Comparison of ENCODE assay signal across 19 cellular contexts in genomic region chr2:64711260-64711659, GRCh38. TPM values are rescaled to one million over a fixed set of nuclear protein-coding genes. Genes with fewer than 3 reads are reported as not detected.
DNase-seq lines count a peak whose midpoint lies in the region; ATAC-seq, FAIRE-seq and TF ChIP-seq lines count a peak whose summit lies in the region.
"Had no signal": no experiment of that assay in that cellular context is flagged by ENCODE, and none has a peak within 500 bp of the region (broad histone marks: within the 10 kb centered on the region; RNA-seq: fewer than 3 reads in every experiment).

No MANE protein-coding gene starts in this region.

- no peak overlapping the region for H3K4me3 ChIP-seq in GM12878
- H3K4me3 ChIP-seq: body of pancreas, psoas muscle had no signal

- BruUV-seq in GM12878 (replicated peaks; lab: Mats Ljungman, UMichigan), result no TSS peak

- H3K27ac ChIP-seq in GM12878 (ENCODE audit: control insufficient read depth, insufficient read depth), result no peak overlapping the region
- H3K27ac ChIP-seq: body of pancreas, psoas muscle had no signal

- H3K36me3 Mint-ChIP-seq in activated naive CD4-positive, alpha-beta T cell treated with anti-CD3 and anti-CD28 coated beads, Interleukin-2, amount 10 ng/mL, durations not matched to agents 7 days and 5 days, result peaks cover 4% of the 10 kb centered on the region
- H3K36me3 Mint-ChIP-seq: immature natural killer cell had no signal

- no peaks in the 10 kb centered on the region for H3K27me3 ChIP-seq in GM12878 (replicated peaks in 1 of 2; ENCODE audit: control insufficient read depth in 2 of 2, insufficient read depth in 2 of 2, low read length in 1 of 2)
- H3K27me3 ChIP-seq: body of pancreas had no signal

- H3K79me2 ChIP-seq in GM12878 (ENCODE audit: control insufficient read depth, insufficient read depth, low read length), result peaks cover 7% of the 10 kb centered on the region

- POLR2A ChIA-PET in GM12878 (lab: Charles Lee), result interaction anchor here (1.5 kb wide), 1 partner anchor 11 kb away, joined by 3 read pairs; no protein-coding TSS in a partner anchor

- no peaks in the 10 kb centered on the region for H3K27me3 Mint-ChIP-seq in activated naive CD4-positive, alpha-beta T cell treated with anti-CD3 and anti-CD28 coated beads, Interleukin-2, amount 10 ng/mL, durations not matched to agents 7 days and 5 days
- H3K27me3 Mint-ChIP-seq in stimulated activated naive CD8-positive, alpha-beta T cell treated with anti-CD3 and anti-CD28 coated beads, Interleukin-15, amount 100 ng/mL, for 72 hours, result no peaks in the 10 kb centered on the region
- H3K27me3 Mint-ChIP-seq: memory B cell had no signal

- intact Hi-C loops in GM12878 (cut with micrococcal nuclease; ENCODE audit: unreplicated experiment), result no loop called here

- no peak for TF ChIP-seq EP300 in GM12878 (IDR thresholded peaks at IDR 0.05; ENCODE audit: borderline replicate concordance in 1 of 2, control insufficient read depth in 1 of 2, low read depth in 2 of 2, low read length in 2 of 2)

- peak overlapping the region; percentile 51 for H3K27ac Mint-ChIP-seq in activated naive CD4-positive, alpha-beta T cell treated with anti-CD3 and anti-CD28 coated beads, Interleukin-2, amount 10 ng/mL, durations not matched to agents 7 days and 5 days
- peak overlapping the region; percentile 13 to 30 for H3K27ac Mint-ChIP-seq in stimulated activated naive CD8-positive, alpha-beta T cell treated with anti-CD3 and anti-CD28 coated beads, Interleukin-15, amount 100 ng/mL, for 72 hours
- H3K27ac Mint-ChIP-seq: immature natural killer cell, memory B cell, nephron had no signal

- CTCF ChIA-PET in activated naive CD4-positive, alpha-beta T cell treated with anti-CD3 and anti-CD28 coated beads, Interleukin-2, amount 10 ng/mL, durations not matched to agents 7 days and 5 days (lab: Charles Lee), result interaction anchor here (1.3 kb wide), 1 partner anchor 58 kb away, joined by 8 read pairs; the partner anchor contains the start of gene SERTAD2
- CTCF ChIA-PET in GM12878 (lab: Yijun Ruan, JAX), result interaction anchor here (1.0 to 1.7 kb wide), 3 partner anchors 31 to 120 kb away, joined by 3 to 5 read pairs (median 3); no protein-coding TSS in a partner anchor

- no peak for TF ChIP-seq CTCF in GM12878 (IDR thresholded peaks at IDR 0.05 in 2 of 3, conservative IDR thresholded peaks at IDR 0.05 in 1 of 3; ENCODE audit: control insufficient read depth in 2 of 3, extremely low read depth in 1 of 3, insufficient read depth in 1 of 3, low read depth in 3 of 3, low read length in 3 of 3)

- 52% methylated on average over 6 of the region's 6 CpGs for WGBS in GM12878 (ENCODE audit: insufficient coverage, insufficient replicate concordance, low lambda C conversion rate, missing lambda C conversion rate)

- in situ Hi-C loops in KBM-7 (cut with MboI; ENCODE audit: low pct_unique_long_range_greater_than_20kb, low sequenced_read_pairs), result no loop called here
- in situ Hi-C loops in GM12878 (cut with MboI), result no loop called here

- FAIRE-seq in GM12878 (lab: Jason Lieb, UNC), result no peak

- H3K9ac ChIP-seq in GM12878 (ENCODE audit: control insufficient read depth, insufficient read depth, low read length), result no peak overlapping the region

- RAD21 ChIA-PET in GM12878 (lab: Charles Lee; ENCODE audit: unreplicated experiment), result interaction anchor here (1.3 kb wide), 1 partner anchor 17 kb away, joined by 3 read pairs; no protein-coding TSS in a partner anchor

- peak; percentile 25 for DNase-seq in activated naive CD4-positive, alpha-beta T cell treated with anti-CD3 and anti-CD28 coated beads, Interleukin-2, amount 10 ng/mL, durations not matched to agents 7 days and 5 days
- no peak for DNase-seq in activated naive CD4-positive, alpha-beta T cell treated with anti-CD3 and anti-CD28 coated beads, Interleukin-2, amount 50 U/mL, for 16 hours
- DNase-seq in KBM-7 (peak; percentile 40), GM12878 (ENCODE audit: low read depth, low spot score) (no peak), CD1c-positive myeloid dendritic cell (ENCODE audit: extremely low spot score) (no peak), SIG-M5 treated with dmso at 0.1 percent for 504 hours (lab: John Stamatoyannopoulos, UW; ENCODE audit: unreplicated experiment) (no peak)
- DNase-seq in stimulated activated naive CD8-positive, alpha-beta T cell treated with anti-CD3 and anti-CD28 coated beads, Interleukin-15, amount 100 ng/mL, for 72 hours, result no peak
- DNase-seq in stimulated activated CD4-positive, alpha-beta T cell treated with anti-CD3 and anti-CD28 coated beads, Interleukin-15, amount 100 ng/mL, for 24 hours, result no peak
- DNase-seq: activated CD4-positive, alpha-beta T cell treated with anti-CD3 and anti-CD28 coated beads, Interleukin-2, amount 50 U/mL, for 1 hour; activated effector memory CD4-positive, alpha-beta T cell treated with anti-CD3 and anti-CD28 coated beads, Interleukin-2, amount 50 U/mL, for 16 hours; body of pancreas; DMS 273 treated with DMSO at 0.1 percent for 48 hours; glutamatergic neuron; immature natural killer cell; NCI-H187; psoas muscle; stimulated activated CD4-positive, alpha-beta T cell treated with anti-CD3 and anti-CD28 coated beads, Interleukin-12 subunit alpha, Interleukin-12 subunit beta, amount 100 ng/mL, for 4 hours had no signal

- H3K4me3 Mint-ChIP-seq in activated naive CD4-positive, alpha-beta T cell treated with anti-CD3 and anti-CD28 coated beads, Interleukin-2, amount 10 ng/mL, durations not matched to agents 7 days and 5 days, result no peak overlapping the region
- peak overlapping the region; percentile 44 to 51 for H3K4me3 Mint-ChIP-seq in stimulated activated naive CD8-positive, alpha-beta T cell treated with anti-CD3 and anti-CD28 coated beads, Interleukin-15, amount 100 ng/mL, for 72 hours
- H3K4me3 Mint-ChIP-seq: memory B cell, nephron had no signal

- no peak for TF ChIP-seq RAD21 in GM12878 (IDR thresholded peaks at IDR 0.05; ENCODE audit: insufficient read depth, low read depth, low read length)

- peak overlapping the region; percentile 29; the same call in 1 of the 2 replicates for H2AFZ ChIP-seq in GM12878 (ENCODE audit: control insufficient read depth, low read depth, low read length)

- no peaks in the 10 kb centered on the region; a peak in 1 of 4 replicates for H3K36me3 ChIP-seq in GM12878 (ENCODE audit: control insufficient read depth in 2 of 2, insufficient read depth in 2 of 2, low read length in 1 of 2)

- H3K9me3 ChIP-seq in GM12878 (replicated peaks; ENCODE audit: control insufficient read depth, insufficient read depth, low read length), result no peaks in the 10 kb centered on the region; the same call in 1 of the 3 replicates
- H3K9me3 ChIP-seq: body of pancreas, psoas muscle had no signal

- peaks cover 7% of the 10 kb centered on the region for H3K9me3 Mint-ChIP-seq in activated naive CD4-positive, alpha-beta T cell treated with anti-CD3 and anti-CD28 coated beads, Interleukin-2, amount 10 ng/mL, durations not matched to agents 7 days and 5 days
- H3K9me3 Mint-ChIP-seq in stimulated activated naive CD8-positive, alpha-beta T cell treated with anti-CD3 and anti-CD28 coated beads, Interleukin-15, amount 100 ng/mL, for 72 hours, result no peaks in the 10 kb centered on the region
- H3K9me3 Mint-ChIP-seq: immature natural killer cell had no signal

- TF ChIP-seq POLR2A in GM12878 (IDR thresholded peaks at IDR 0.05; ENCODE audit: low read depth, low read length), result no peak

- SMC1A ChIA-PET in GM12878 (lab: Charles Lee; ENCODE audit: uncharacterized antibody, unreplicated experiment), result interaction anchor here (0.7 to 1.9 kb wide), 7 partner anchors 8 to 109 kb away, joined by 3 to 6 read pairs (median 3); no protein-coding TSS in a partner anchor

- no peak overlapping the region for H3K4me2 ChIP-seq in GM12878 (ENCODE audit: control insufficient read depth, insufficient read depth)

- peaks cover 5% of the 10 kb centered on the region for H3K4me1 ChIP-seq in GM12878 (ENCODE audit: control insufficient read depth, insufficient read depth, low read length)
- H3K4me1 ChIP-seq: body of pancreas, psoas muscle had no signal

- ATAC-seq in GM12878, result no peak
- ATAC-seq in stimulated activated naive CD8-positive, alpha-beta T cell treated with anti-CD3 and anti-CD28 coated beads, Interleukin-15, amount 100 ng/mL, for 72 hours, result no peak
- ATAC-seq: body of pancreas, psoas muscle had no signal

- no peaks in the 10 kb centered on the region for H4K20me1 ChIP-seq in GM12878 (ENCODE audit: control insufficient read depth, insufficient read depth)

- peaks cover 18% of the 10 kb centered on the region for H3K4me1 Mint-ChIP-seq in activated naive CD4-positive, alpha-beta T cell treated with anti-CD3 and anti-CD28 coated beads, Interleukin-2, amount 10 ng/mL, durations not matched to agents 7 days and 5 days
- peaks cover 21% of the 10 kb centered on the region for H3K4me1 Mint-ChIP-seq in stimulated activated naive CD8-positive, alpha-beta T cell treated with anti-CD3 and anti-CD28 coated beads, Interleukin-15, amount 100 ng/mL, for 72 hours
- H3K4me1 Mint-ChIP-seq: nephron had no signal

TF ChIP-seq in GM12878, 131 proteins besides CTCF, POLR2A, EP300 and RAD21:
- TF ChIP-seq TCF7 (IDR thresholded peaks at IDR 0.05; ENCODE audit: borderline replicate concordance) (no peak), KAT2A (conservative IDR thresholded peaks at IDR 0.05; ENCODE audit: control insufficient read depth, low read depth, low read length) (no peak), ZNF384 (IDR thresholded peaks at IDR 0.05; ENCODE audit: borderline replicate concordance, low read depth, low read length) (no peak), PAX8 (IDR thresholded peaks at IDR 0.05) (no peak)

RNA-seq across cellular contexts. Expression of gene SERTAD2, which starts 57.5 kb away (rescaled TPM):
- 31.9 and 37.0 TPM in 2 replicates for total RNA-seq in GM12878 (2013; cell fraction: nucleolus; rRNA removed)
- 11.5 and 14.4 TPM in 2 replicates for total RNA-seq in GM12878 (2014; rRNA removed)
- total RNA-seq in GM12878 (2014; rRNA removed; fragmentation: Illumina TruSeq; extraction: Trizol), result 12.0 and 12.5 TPM in 2 replicates
- total RNA-seq in GM12878 (2021), result 27.8 and 28.5 TPM in 2 replicates
- 27.5 TPM for polyA plus RNA-seq in GM12878 (2011; ENCODE audit: low read depth)
- polyA plus RNA-seq in GM12878 (2011; rRNA removed), result 22.5 and 23.5 TPM in 2 replicates
- polyA plus RNA-seq in GM12878 (2011; cell fraction: cytosol; rRNA removed), result 27.5 and 27.6 TPM in 2 replicates
- 30.6 and 44.1 TPM in 2 replicates for polyA plus RNA-seq in GM12878 (2011; cell fraction: nucleus; rRNA removed)
- polyA plus RNA-seq in GM12878 (2012), result 19.6 and 29.4 TPM in 2 replicates
- polyA plus RNA-seq in GM12878 (2014; fragmentation: Illumina TruSeq; extraction: Trizol), result 24.8 and 25.0 TPM in 2 replicates
- polyA plus RNA-seq in GM12878 (2014; fragmentation: Nextera tagmentation; extraction: Ambion mirVana), result 1 to 10 TPM; 7.9 TPM
- polyA plus RNA-seq in GM12878 (2014; rRNA removed), result 28.6 and 28.7 TPM in 2 replicates
- polyA plus RNA-seq in GM12878 (2016; fragmentation: Nextera tagmentation; extraction: Ambion mirVana), result 10 to 100 TPM; 19.4 to 20.8 TPM
- 30.0 and 30.9 TPM in 2 replicates for polyA minus RNA-seq in GM12878 (2011; rRNA and poly(A)+ RNA removed)
- polyA minus RNA-seq in GM12878 (2011; cell fraction: cytosol; rRNA and poly(A)+ RNA removed), result 20.3 and 32.3 TPM in 2 replicates
- 59.5 and 130 TPM in 2 replicates for polyA minus RNA-seq in GM12878 (2011; cell fraction: nucleus; rRNA and poly(A)+ RNA removed)

Comparison
In these comparisons a context has a peak if more than half of its experiments do, and no peak if none do; other contexts are left out.
1. DNase-seq: peak in activated naive CD4-positive, alpha-beta T cell treated with anti-CD3 and anti-CD28 coated beads, Interleukin-2, amount 10 ng/mL, durations not matched to agents 7 days and 5 days (single experiment) and KBM-7 (single experiment); none in activated naive CD4-positive, alpha-beta T cell treated with anti-CD3 and anti-CD28 coated beads, Interleukin-2, amount 50 U/mL, for 16 hours (single experiment), GM12878 (single experiment), stimulated activated naive CD8-positive, alpha-beta T cell treated with anti-CD3 and anti-CD28 coated beads, Interleukin-15, amount 100 ng/mL, for 72 hours (0 of 2), CD1c-positive myeloid dendritic cell (single experiment), SIG-M5 treated with dmso at 0.1 percent for 504 hours (single experiment) and stimulated activated CD4-positive, alpha-beta T cell treated with anti-CD3 and anti-CD28 coated beads, Interleukin-15, amount 100 ng/mL, for 24 hours (single experiment).